ENCODE assay signal across 22 cellular contexts in genomic region chr5:81632679-81633078, GRCh38.
A peak's percentile ranks its signal among the peaks of the same experiment; 100 is the strongest.
DNase-seq lines count a peak whose midpoint lies in the region; ATAC-seq, FAIRE-seq and TF ChIP-seq lines count a peak whose summit lies in the region.
"Had no signal": no experiment of that assay in that cellular context is flagged by ENCODE, and none has a peak within 500 bp of the region (broad histone marks: within the 10 kb centered on the region; RNA-seq: fewer than 3 reads in every experiment).

No MANE protein-coding gene starts in this region.

- no peaks in the 10 kb centered on the region for H3K27me3 Mint-ChIP-seq in activated CD8-positive, alpha-beta memory T cell treated with anti-CD3 and anti-CD28 coated beads, Interleukin-2, amount 10 ng/mL, durations not matched to agents 7 days and 5 days

- TF ChIP-seq RAD21 in GM12878 (IDR thresholded peaks at IDR 0.05; ENCODE audit: insufficient read depth, low read depth, low read length): no peak

- intact Hi-C loops in GM12878 (cut with micrococcal nuclease; ENCODE audit: unreplicated experiment): no loop called here

- H3K9me3 Mint-ChIP-seq in activated CD8-positive, alpha-beta memory T cell treated with anti-CD3 and anti-CD28 coated beads, Interleukin-2, amount 10 ng/mL, durations not matched to agents 7 days and 5 days (ENCODE audit: low read depth): peaks cover 5% of the 10 kb centered on the region

- POLR2A ChIA-PET in GM12878 (lab: Charles Lee): interaction anchor here (0.6 kb wide), 1 partner anchor 147 kb away, joined by 4 read pairs; no protein-coding TSS in a partner anchor

- peak; percentile 16 for ATAC-seq in activated CD8-positive, alpha-beta memory T cell treated with anti-CD3 and anti-CD28 coated beads, Interleukin-2, amount 10 ng/mL, durations not matched to agents 7 days and 5 days
- ATAC-seq in GM12878 (peak; percentile 23), HG03460 (IDR thresholded peaks at IDR 0.05; ENCODE audit: unreplicated experiment) (no peak)

- H2AFZ ChIP-seq in Loucy (ENCODE audit: low read length) (no peak overlapping the region), GM12878 (ENCODE audit: control insufficient read depth, low read depth, low read length) (no peak overlapping the region)

- RAD21 ChIA-PET in GM12878 (lab: Charles Lee; ENCODE audit: unreplicated experiment): interaction anchor here (0.7 kb wide), 1 partner anchor 43 kb away, joined by 3 read pairs; no protein-coding TSS in a partner anchor

- no peaks in the 10 kb centered on the region for H3K9me2 ChIP-seq in Loucy (replicated peaks; ENCODE audit: low read depth, low read length)

- BruUV-seq in GM12878 (replicated peaks; lab: Mats Ljungman, UMichigan): no TSS peak

- peak overlapping the region; percentile 20; the same call in 1 of the 2 replicates for H3K27ac ChIP-seq in GM12878 (ENCODE audit: control insufficient read depth, insufficient read depth)
- H3K27ac ChIP-seq: SJCRH30 had no signal

- H3K79me2 ChIP-seq in Loucy (ENCODE audit: insufficient read depth, low read length) (peaks cover 72% of the 10 kb centered on the region), GM12878 (ENCODE audit: control insufficient read depth, insufficient read depth, low read length) (peaks cover 3% of the 10 kb centered on the region)

- TF ChIP-seq CTCF in Loucy (conservative IDR thresholded peaks at IDR 0.05; ENCODE audit: low read length) (no peak), GM12878 (IDR thresholded peaks at IDR 0.05 in 2 of 3, conservative IDR thresholded peaks at IDR 0.05 in 1 of 3; ENCODE audit: control insufficient read depth in 2 of 3, extremely low read depth in 1 of 3, insufficient read depth in 1 of 3, low read depth in 3 of 3, low read length in 3 of 3) (no peak)

- H3K36me3 ChIP-seq in Loucy (ENCODE audit: insufficient read depth, low read length): peaks cover 30% of the 10 kb centered on the region
- peaks cover 0 to 14% of the 10 kb centered on the region in 2 experiments; a peak in 2 of 4 replicates for H3K36me3 ChIP-seq in GM12878 (ENCODE audit: control insufficient read depth in 2 of 2, insufficient read depth in 2 of 2, low read length in 1 of 2)
- H3K36me3 ChIP-seq: SJCRH30 had no signal

- TF ChIP-seq POLR2A in GM12891 (IDR thresholded peaks at IDR 0.05; ENCODE audit: low read depth, low read length): no peak
- TF ChIP-seq POLR2A in GM12878 (IDR thresholded peaks at IDR 0.05; ENCODE audit: low read depth, low read length): no peak

- no peaks in the 10 kb centered on the region for H3K27me3 ChIP-seq in Loucy (ENCODE audit: insufficient read depth, low read length, poor library complexity, severe bottlenecking)
- H3K27me3 ChIP-seq in GM12878 (replicated peaks in 1 of 2; ENCODE audit: control insufficient read depth in 2 of 2, insufficient read depth in 2 of 2, low read length in 1 of 2): no peaks in the 10 kb centered on the region
- H3K27me3 ChIP-seq: SJCRH30 had no signal

- peaks cover 9% of the 10 kb centered on the region for H3K4me1 Mint-ChIP-seq in activated CD8-positive, alpha-beta memory T cell treated with anti-CD3 and anti-CD28 coated beads, Interleukin-2, amount 10 ng/mL, durations not matched to agents 7 days and 5 days

- H3K4me3 Mint-ChIP-seq in activated CD8-positive, alpha-beta memory T cell treated with anti-CD3 and anti-CD28 coated beads, Interleukin-2, amount 10 ng/mL, durations not matched to agents 7 days and 5 days: no peak overlapping the region
- H3K4me3 Mint-ChIP-seq: CD14-positive monocyte had no signal

- TF ChIP-seq EP300 in GM12878 (IDR thresholded peaks at IDR 0.05; ENCODE audit: borderline replicate concordance in 1 of 2, control insufficient read depth in 1 of 2, low read depth in 2 of 2, low read length in 2 of 2): no peak

- in situ Hi-C loops in GM12878 (cut with MboI): no loop called here

- H3K9ac ChIP-seq in Loucy (ENCODE audit: low read depth, low read length, poor library complexity, severe bottlenecking): peak overlapping the region; percentile 84
- no peak overlapping the region for H3K9ac ChIP-seq in GM12878 (ENCODE audit: control insufficient read depth, insufficient read depth, low read length)

- no peak for FAIRE-seq in GM12891 (lab: Jason Lieb, UNC)
- no peak for FAIRE-seq in GM12878 (lab: Jason Lieb, UNC)
- FAIRE-seq: RCC 7860 had no signal

- peaks cover 15% of the 10 kb centered on the region for H3K36me3 Mint-ChIP-seq in activated CD8-positive, alpha-beta memory T cell treated with anti-CD3 and anti-CD28 coated beads, Interleukin-2, amount 10 ng/mL, durations not matched to agents 7 days and 5 days

- H3F3A ChIP-seq in Loucy (ENCODE audit: low read depth): peaks cover 17% of the 10 kb centered on the region

- no peak for DNase-seq in activated CD8-positive, alpha-beta memory T cell treated with anti-CD3 and anti-CD28 coated beads, Interleukin-2, amount 10 ng/mL, durations not matched to agents 7 days and 5 days
- DNase-seq in activated CD8-positive, alpha-beta memory T cell treated with anti-CD3 and anti-CD28 coated beads, Interleukin-2, amount 50 U/mL, for 4 hours: no peak
- DNase-seq in GM12891 (ENCODE audit: insufficient read length, low spot score) (no peak), GM12878 (ENCODE audit: low read depth, low spot score) (no peak), UCSD-AML1 (lab: John Stamatoyannopoulos, UW; ENCODE audit: unreplicated experiment) (no peak), 8988T (no peak)
- DNase-seq: AML-193; H7; KBM-7; NCI-H1105; NCI-H146; NCI-H2029; NCI-H226; NCI-H524; NCI-H774; NK-92 treated with Interleukin-12 subunit alpha and Interleukin-12 subunit beta, amount 100 ng/mL, for 24 hours; OCI-M1; SJCRH30 had no signal

- CTCF ChIA-PET in activated CD8-positive, alpha-beta memory T cell treated with anti-CD3 and anti-CD28 coated beads, Interleukin-2, amount 10 ng/mL, durations not matched to agents 7 days and 5 days (lab: Charles Lee): no interaction called here
- CTCF ChIA-PET in GM12878 (lab: Yijun Ruan, JAX): no interaction called here

- H3K27ac Mint-ChIP-seq in activated CD8-positive, alpha-beta memory T cell treated with anti-CD3 and anti-CD28 coated beads, Interleukin-2, amount 10 ng/mL, durations not matched to agents 7 days and 5 days: no peak overlapping the region
- H3K27ac Mint-ChIP-seq: CD14-positive monocyte had no signal

- H3K4me2 ChIP-seq in Loucy (ENCODE audit: low read depth, low read length, poor library complexity, severe bottlenecking) (peak overlapping the region; percentile 75), GM12878 (ENCODE audit: control insufficient read depth, insufficient read depth) (no peak overlapping the region)

- H3K9me3 ChIP-seq in Loucy (ENCODE audit: insufficient read depth, low read depth, low read length) (no peaks in the 10 kb centered on the region), GM12878 (replicated peaks; ENCODE audit: control insufficient read depth, insufficient read depth, low read length) (peaks cover 5% of the 10 kb centered on the region; the same call in 2 of the 3 replicates)
- H3K9me3 ChIP-seq: SJCRH30 had no signal

- H3K4me3 ChIP-seq in Loucy (ENCODE audit: low read length, poor library complexity, severe bottlenecking) (no peak overlapping the region), GM12878 (no peak overlapping the region)
- H3K4me3 ChIP-seq: SJCRH30 had no signal

- H3K4me1 ChIP-seq in Loucy (ENCODE audit: insufficient read depth, low read length, poor library complexity, severe bottlenecking) (peaks cover 77% of the 10 kb centered on the region), GM12878 (ENCODE audit: control insufficient read depth, insufficient read depth, low read length) (peaks cover 26% of the 10 kb centered on the region; the same call in 1 of the 2 replicates)

- no peaks in the 10 kb centered on the region for H4K20me1 ChIP-seq in Loucy (ENCODE audit: insufficient read depth, low read length, poor library complexity, severe bottlenecking)
- H4K20me1 ChIP-seq in GM12878 (ENCODE audit: control insufficient read depth, insufficient read depth): no peaks in the 10 kb centered on the region

- SMC1A ChIA-PET in GM12878 (lab: Charles Lee; ENCODE audit: uncharacterized antibody, unreplicated experiment): interaction anchor here (0.7 to 1.1 kb wide), 3 partner anchors 13 to 228 kb away, joined by 3 to 4 read pairs (median 3); no protein-coding TSS in a partner anchor

TF ChIP-seq in GM12891, 5 proteins besides CTCF, POLR2A, EP300 and RAD21:
- TF ChIP-seq SPI1 (IDR thresholded peaks at IDR 0.05; ENCODE audit: low read depth, low read length) (peak; percentile 62; the same call in 1 of the 2 replicates), TAF1 (IDR thresholded peaks at IDR 0.05; ENCODE audit: low read depth, low read length) (no peak)

TF ChIP-seq in GM12878, 131 proteins besides CTCF, POLR2A, EP300 and RAD21:
- TF ChIP-seq ETV6 (conservative IDR thresholded peaks at IDR 0.05 in 1 of 2, IDR thresholded peaks at IDR 0.05 in 1 of 2; ENCODE audit: borderline replicate concordance in 1 of 2, low read depth in 1 of 2): peak in 1 of 2 experiments; percentile 45; a peak in 1 of 4 replicates
- no peak for TF ChIP-seq ZNF207 (IDR thresholded peaks at IDR 0.05; ENCODE audit: borderline replicate concordance)
